22 cellular contexts compared by ENCODE assay signal in the genomic region with DNA sequence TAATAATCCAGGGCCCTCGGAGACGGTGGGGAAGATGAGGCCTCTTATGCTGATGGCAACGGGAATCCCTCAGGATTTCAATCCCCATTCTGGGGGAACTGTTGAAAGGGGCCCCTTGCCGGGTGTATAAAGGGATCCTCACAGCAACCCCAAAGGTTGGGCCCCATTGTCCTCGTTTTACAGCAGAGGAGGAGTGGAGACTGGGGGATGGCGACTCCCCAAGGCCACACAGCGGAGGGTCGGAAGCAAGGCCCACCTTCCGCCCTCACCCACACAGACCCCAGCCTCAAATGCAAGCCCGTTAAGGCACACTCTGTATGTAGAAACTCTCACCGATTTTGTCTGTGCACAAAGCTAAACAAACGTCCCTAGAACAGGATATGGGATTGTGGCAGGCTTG.
DNase-seq lines count a peak whose midpoint lies in the region; ATAC-seq and TF ChIP-seq lines count a peak whose summit lies in the region.
"Had no signal": no experiment of that assay in that cellular context is flagged by ENCODE, and none has a peak within 500 bp of the region (broad histone marks: within the 10 kb centered on the region; RNA-seq: fewer than 3 reads in every experiment).

No MANE protein-coding gene starts in this region.

- no peak for TF ChIP-seq EP300 in gastroesophageal sphincter (IDR thresholded peaks at IDR 0.05)

- H3K27me3 ChIP-seq in H7 (ENCODE audit: control insufficient read depth, insufficient read depth, low read length) (no peaks in the 10 kb centered on the region), gastroesophageal sphincter (peaks cover 15% of the 10 kb centered on the region), foreskin keratinocyte (no peaks in the 10 kb centered on the region)

- H3K4me1 ChIP-seq in gastroesophageal sphincter = peaks cover 0 to 8% (median 0%) of the 10 kb centered on the region in 3 donors
- H3K4me1 ChIP-seq in foreskin keratinocyte = no peaks in the 10 kb centered on the region
- H3K4me1 ChIP-seq: HAP-1 had no signal

- H3K36me3 Mint-ChIP-seq in mesothelial cell of epicardium (no peaks in the 10 kb centered on the region), type B pancreatic cell (no peaks in the 10 kb centered on the region)

- peak; percentile 14 for ATAC-seq in gastroesophageal sphincter
- no peak for ATAC-seq in foreskin keratinocyte
- ATAC-seq: Panc1 had no signal

- H3K27ac ChIP-seq in gastroesophageal sphincter = no peak overlapping the region
- no peak overlapping the region for H3K27ac ChIP-seq in foreskin keratinocyte
- H3K27ac ChIP-seq: C4-2B had no signal

- H3K36me3 ChIP-seq in H7 (replicated peaks; ENCODE audit: control insufficient read depth, insufficient read depth, low read length) (no peaks in the 10 kb centered on the region), gastroesophageal sphincter (no peaks in the 10 kb centered on the region)
- H3K36me3 ChIP-seq: HAP-1 had no signal

- H3K27me3 Mint-ChIP-seq in mesothelial cell of epicardium (ENCODE audit: low read depth) = peaks cover 4% of the 10 kb centered on the region
- H3K27me3 Mint-ChIP-seq in type B pancreatic cell = no peaks in the 10 kb centered on the region

- peak; percentile 36 for DNase-seq in H7
- peak in 1 of 2 experiments; percentile 32 for DNase-seq in mesothelial cell of epicardium (ENCODE audit: low spot score in 2 of 2, unreplicated experiment in 2 of 2)
- no peak for DNase-seq in type B pancreatic cell (ENCODE audit: extremely low spot score, unreplicated experiment)
- no peak for DNase-seq in foreskin keratinocyte
- no peak for DNase-seq in C1 segment of cervical spinal cord (lab: John Stamatoyannopoulos, UW)
- DNase-seq in stimulated activated naive CD4-positive, alpha-beta T cell treated with Interleukin-2 at 50 U/mL for 16 hours (lab: John Stamatoyannopoulos, UW) = no peak
- DNase-seq: ACHN; GDM1; KBM-7; NCI-H1105; NCI-H146; NCI-H2029 treated with DMSO at 0.1 percent for 48 hours; NCI-H226; NCI-H510A treated with DMSO at 0.1 percent for 48 hours; NCI-H774; NK-92 treated with Interleukin-12 subunit alpha and Interleukin-12 subunit beta, amount 100 ng/mL, for 24 hours; SIG-M5; SK-N-SH had no signal

- H3K4me3 Mint-ChIP-seq in mesothelial cell of epicardium (no peak overlapping the region), type B pancreatic cell (no peak overlapping the region)

- TF ChIP-seq CTCF in gastroesophageal sphincter (IDR thresholded peaks at IDR 0.05) = no peak
- TF ChIP-seq CTCF in mesothelial cell of epicardium (IDR thresholded peaks at IDR 0.05; ENCODE audit: unreplicated experiment) = no peak
- no peak for TF ChIP-seq CTCF in type B pancreatic cell (conservative IDR thresholded peaks at IDR 0.05)
- no peak for TF ChIP-seq CTCF in foreskin keratinocyte (conservative IDR thresholded peaks at IDR 0.05)

- H3K9me3 ChIP-seq in gastroesophageal sphincter = no peaks in the 10 kb centered on the region
- H3K9me3 ChIP-seq: HAP-1, SK-N-SH had no signal

- H3K4me1 Mint-ChIP-seq in mesothelial cell of epicardium (peaks cover 25% of the 10 kb centered on the region), type B pancreatic cell (ENCODE audit: unreplicated experiment) (peaks cover 10% of the 10 kb centered on the region)

- H3K9me3 Mint-ChIP-seq in mesothelial cell of epicardium (no peaks in the 10 kb centered on the region), type B pancreatic cell (no peaks in the 10 kb centered on the region)

- WGBS in gastroesophageal sphincter (ENCODE audit: low coverage in 1 of 2), 2 donors = 23 to 42% methylated on average over 2 of the region's 12 CpGs

- H3K4me3 ChIP-seq in H7 (ENCODE audit: insufficient read depth, low read depth, low read length) = no peak overlapping the region
- H3K4me3 ChIP-seq in gastroesophageal sphincter = no peak overlapping the region
- H3K4me3 ChIP-seq: HAP-1 had no signal

- peak overlapping the region; percentile 25 for H3K27ac Mint-ChIP-seq in mesothelial cell of epicardium
- H3K27ac Mint-ChIP-seq in type B pancreatic cell = peak overlapping the region; percentile 29

- no peak for TF ChIP-seq POLR2A in gastroesophageal sphincter (IDR thresholded peaks at IDR 0.05)
